ENCODE assay signal across 13 cellular contexts in genomic region chr2:216348909-216349308, GRCh38. TPM values are rescaled to one million over a fixed set of nuclear protein-coding genes. Genes with fewer than 3 reads are reported as not detected.
DNase-seq lines count a peak whose midpoint lies in the region; ATAC-seq and TF ChIP-seq lines count a peak whose summit lies in the region.
"Had no signal": no experiment of that assay in that cellular context is flagged by ENCODE, and none has a peak within 500 bp of the region (broad histone marks: within the 10 kb centered on the region; RNA-seq: fewer than 3 reads in every experiment).

No MANE protein-coding gene starts in this region.

- H3K9me3 ChIP-seq in fibroblast of lung (ENCODE audit: control insufficient read depth, insufficient read depth, low read depth, low read length): no peaks in the 10 kb centered on the region
- H3K9me3 ChIP-seq: testis had no signal

- ATAC-seq in HG03045 (IDR thresholded peaks at IDR 0.05; ENCODE audit: unreplicated experiment) (no peak), GM18520 (IDR thresholded peaks at IDR 0.05; ENCODE audit: unreplicated experiment) (no peak)

- TF ChIP-seq CTCF in fibroblast of lung (conservative IDR thresholded peaks at IDR 0.05 in 1 of 2, IDR thresholded peaks at IDR 0.05 in 1 of 2; ENCODE audit: low read depth in 1 of 2, low read length in 2 of 2): no peak

- H3K4me2 ChIP-seq in fibroblast of lung (ENCODE audit: extremely low read depth, insufficient read depth, low read length): peak overlapping the region; percentile 33

- H3K4me3 ChIP-seq in fibroblast of lung (replicated peaks in 1 of 4; ENCODE audit: control extremely low read depth in 1 of 4, insufficient read depth in 1 of 4, low read depth in 3 of 4, low read length in 4 of 4): no peak overlapping the region
- H3K4me3 ChIP-seq: testis had no signal

- peak; percentile 50 for DNase-seq in stimulated activated CD4-positive, alpha-beta T cell treated with anti-CD3 and anti-CD28 coated beads, Interleukin-1b, Interleukin-23, amount 100 ng/mL, for 48 hours
- DNase-seq in stimulated activated CD4-positive, alpha-beta T cell treated with anti-CD3 and anti-CD28 coated beads, Interleukin-2, amount 100 ng/mL, for 48 hours: no peak
- DNase-seq in SW 1271 (lab: John Stamatoyannopoulos, UW) (peak; percentile 5 to 34), fibroblast of lung (ENCODE audit: low read depth in 2 of 2) (peak; percentile 65 to 88), NCI-H774 (lab: John Stamatoyannopoulos, UW) (no peak), NCI-H524 treated with DMSO at 0.1 percent for 48 hours (lab: John Stamatoyannopoulos, UW) (no peak)
- DNase-seq: caudate nucleus, NCI-H146, Right ventricle myocardium superior, testis had no signal

- no peak overlapping the region for H3K9ac ChIP-seq in fibroblast of lung (ENCODE audit: insufficient read depth, low read length)

- peaks cover 8% of the 10 kb centered on the region for H3K79me2 ChIP-seq in fibroblast of lung (ENCODE audit: control insufficient read depth, insufficient read depth, low read length)

- H3K27ac ChIP-seq in fibroblast of lung (ENCODE audit: insufficient read depth, low read length): no peak overlapping the region
- H3K27ac ChIP-seq: testis had no signal

- H3K4me1 ChIP-seq in fibroblast of lung (ENCODE audit: control insufficient read depth, extremely low read depth, insufficient read depth, low read length): peaks cover 25% of the 10 kb centered on the region
- H3K4me1 ChIP-seq: testis had no signal

- no peaks in the 10 kb centered on the region for H4K20me1 ChIP-seq in fibroblast of lung (ENCODE audit: control insufficient read depth, extremely low read depth, insufficient read depth, low read length)

- no peak overlapping the region for H2AFZ ChIP-seq in fibroblast of lung (ENCODE audit: low read length)

- H3K36me3 ChIP-seq in fibroblast of lung (ENCODE audit: control insufficient read depth, insufficient read depth, low read length): peaks cover 2% of the 10 kb centered on the region

- no peaks in the 10 kb centered on the region for H3K27me3 ChIP-seq in fibroblast of lung (ENCODE audit: control insufficient read depth, insufficient read depth, low read length)
- H3K27me3 ChIP-seq: testis had no signal

RNA-seq across cellular contexts. Expression of gene MARCHF4, which starts 23.4 kb away (rescaled TPM):
- 0.26 and 1.3 TPM in 2 replicates for total RNA-seq in fibroblast of lung
- 3.6 and 7.3 TPM in 2 replicates for polyA plus RNA-seq in fibroblast of lung
- 8.0 and 13.5 TPM in 2 replicates for polyA plus RNA-seq in fibroblast of lung (2012)
- 6.3 and 16.2 TPM in 2 replicates for polyA minus RNA-seq in fibroblast of lung (ENCODE audit: low replicate concordance)
- total RNA-seq: CD4-positive, CD25-positive, alpha-beta regulatory T cell; Right ventricle myocardium superior had no signal
- polyA plus RNA-seq: CD4-positive, CD25-positive, alpha-beta regulatory T cell had no signal

Comparison
In these comparisons a context has a peak if more than half of its experiments do, and no peak if none do; other contexts are left out.
1. DNase-seq: peak in stimulated activated CD4-positive, alpha-beta T cell treated with anti-CD3 and anti-CD28 coated beads, Interleukin-1b, Interleukin-23, amount 100 ng/mL, for 48 hours (single experiment), SW 1271 (2 of 2) and fibroblast of lung (2 of 2); none in stimulated activated CD4-positive, alpha-beta T cell treated with anti-CD3 and anti-CD28 coated beads, Interleukin-2, amount 100 ng/mL, for 48 hours (0 of 2), NCI-H774 (single experiment) and NCI-H524 treated with DMSO at 0.1 percent for 48 hours (single experiment).